In genomic region chr2:2573658-2574293, GRCh38 we compare ENCODE assay signal across 2 cellular contexts.
TF ChIP-seq lines count a peak whose summit lies in the region.

No MANE protein-coding gene starts in this region.

TF ChIP-seq in A549, 52 proteins besides CTCF, POLR2A, EP300 and RAD21:
- TF ChIP-seq BCL3 (IDR thresholded peaks at IDR 0.05) (no peak), FOSL2 (IDR thresholded peaks at IDR 0.05) (no peak), FOSL2 (CRISPR knock-in tag; IDR thresholded peaks at IDR 0.05) (peak; percentile 13; the same call in 1 of the 2 replicates), EHMT2 (IDR thresholded peaks at IDR 0.05; ENCODE audit: low read depth) (no peak)

TF ChIP-seq in H1, 55 proteins besides CTCF, POLR2A, EP300 and RAD21 (continued from another document):
- TF ChIP-seq ATF2 (IDR thresholded peaks at IDR 0.05; ENCODE audit: low read length) (peak; percentile 87), CREB1 (IDR thresholded peaks at IDR 0.05) (peak; percentile 89), KDM5A (IDR thresholded peaks at IDR 0.05; ENCODE audit: low read length) (no peak)
TF ChIP-seq in H1: peak in this region for 2.
